In genomic region chr22:41688365-41689211, GRCh38 we compare ENCODE assay signal across 1 cellular context.
TF ChIP-seq lines count a peak whose summit lies in the region.

SNU13 (minus strand) TSS chr22:41688867; CDS start chr22:41688796, 71 bp downstream.

TF ChIP-seq in HepG2, 621 proteins besides CTCF, POLR2A, EP300 and RAD21 (continued from another document):
- TF ChIP-seq ZFP91 (CRISPR knock-in tag; IDR thresholded peaks at IDR 0.05; ENCODE audit: borderline replicate concordance) (peak; percentile 72; the same call in 1 of the 2 replicates), ISX (CRISPR knock-in tag; conservative IDR thresholded peaks at IDR 0.05) (no peak), THAP11 (CRISPR knock-in tag; IDR thresholded peaks at IDR 0.05) (peak; percentile 91)
